In the genomic region with DNA sequence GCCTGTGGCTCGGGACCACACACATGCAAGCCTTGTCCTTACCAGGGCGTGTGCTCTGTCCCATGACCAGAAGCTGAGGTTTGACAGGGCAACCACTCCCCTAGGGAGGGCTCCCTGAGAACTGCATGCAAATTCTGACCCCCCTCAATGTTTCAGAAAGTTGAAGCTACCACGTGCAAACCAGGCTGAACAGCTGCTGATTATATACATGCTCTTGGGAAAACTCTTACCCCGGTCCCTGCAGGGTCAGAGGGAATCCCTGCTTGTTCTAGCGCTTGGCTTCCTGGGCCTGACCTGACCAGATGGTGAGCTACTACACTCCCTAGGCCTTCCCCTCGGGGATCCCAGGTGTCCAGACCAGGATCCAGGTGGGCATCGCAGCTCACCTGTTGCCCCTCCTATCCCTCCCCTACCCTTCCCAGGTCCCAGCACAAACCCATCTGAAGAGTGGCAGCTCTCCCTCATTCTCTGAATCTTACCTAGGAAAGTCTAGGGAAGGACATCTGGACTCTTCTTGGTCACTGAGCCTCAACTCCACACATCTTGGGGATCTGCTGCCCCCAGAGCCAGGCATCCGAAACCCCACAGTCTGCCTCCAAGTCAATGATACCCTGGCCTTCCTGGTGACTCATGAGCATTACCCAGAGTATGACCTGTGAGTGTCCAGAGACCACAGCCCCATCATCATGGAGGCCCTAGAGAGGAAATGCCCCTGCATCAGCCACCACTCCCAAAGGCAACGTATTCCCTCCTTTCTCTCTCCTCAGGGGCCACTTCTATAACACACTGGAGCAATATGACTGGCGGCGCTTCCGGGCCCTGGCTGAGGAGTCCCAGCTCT, we compare ENCODE assay signal across 1 cellular context.
A peak's percentile ranks its signal among the peaks of the same experiment; 100 is the strongest.
TF ChIP-seq lines count a peak whose summit lies in the region.

No MANE protein-coding gene starts in this region.

TF ChIP-seq in GM12878, 131 proteins besides CTCF, POLR2A, EP300 and RAD21 (continued from another document):
- TF ChIP-seq, protein P1, sequence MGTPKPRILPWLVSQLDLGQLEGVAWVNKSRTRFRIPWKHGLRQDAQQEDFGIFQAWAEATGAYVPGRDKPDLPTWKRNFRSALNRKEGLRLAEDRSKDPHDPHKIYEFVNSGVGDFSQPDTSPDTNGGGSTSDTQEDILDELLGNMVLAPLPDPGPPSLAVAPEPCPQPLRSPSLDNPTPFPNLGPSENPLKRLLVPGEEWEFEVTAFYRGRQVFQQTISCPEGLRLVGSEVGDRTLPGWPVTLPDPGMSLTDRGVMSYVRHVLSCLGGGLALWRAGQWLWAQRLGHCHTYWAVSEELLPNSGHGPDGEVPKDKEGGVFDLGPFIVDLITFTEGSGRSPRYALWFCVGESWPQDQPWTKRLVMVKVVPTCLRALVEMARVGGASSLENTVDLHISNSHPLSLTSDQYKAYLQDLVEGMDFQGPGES (IDR thresholded peaks at IDR 0.05), result no peak
- no peak for TF ChIP-seq ZNF384 (IDR thresholded peaks at IDR 0.05; ENCODE audit: borderline replicate concordance, low read depth, low read length)
- TF ChIP-seq SIN3A (IDR thresholded peaks at IDR 0.05; ENCODE audit: low read depth, low read length), result no peak
- TF ChIP-seq RBBP5 (conservative IDR thresholded peaks at IDR 0.05), result no peak
- no peak for TF ChIP-seq JUND (IDR thresholded peaks at IDR 0.05; ENCODE audit: low read depth, low read length)
- TF ChIP-seq CREB1 (IDR thresholded peaks at IDR 0.05; ENCODE audit: low read depth), result no peak
- TF ChIP-seq BHLHE40 (IDR thresholded peaks at IDR 0.05; ENCODE audit: borderline replicate concordance in 1 of 2, low read depth in 2 of 2, low read length in 1 of 2), result peak; percentile 73 to 76; a peak in 3 of 4 replicates
- no peak for TF ChIP-seq ZNF217 (IDR thresholded peaks at IDR 0.05)
- no peak for TF ChIP-seq POLR2AphosphoS5 (IDR thresholded peaks at IDR 0.05; ENCODE audit: low read length)
- TF ChIP-seq YY1 (IDR thresholded peaks at IDR 0.05; ENCODE audit: low read depth, low read length), result no peak
- TF ChIP-seq TCF12 (IDR thresholded peaks at IDR 0.05; ENCODE audit: low read depth, low read length), result 0 out of 2 replicates have a peak, but pooled peaks have one; percentile 22
- TF ChIP-seq MXI1 (IDR thresholded peaks at IDR 0.05; ENCODE audit: low read depth, low read length), result no peak
- TF ChIP-seq POU2F2 (IDR thresholded peaks at IDR 0.05; ENCODE audit: borderline replicate concordance, low read depth, low read length), result peak; percentile 86; the same call in 2 of the 3 replicates
- TF ChIP-seq, protein P2, sequence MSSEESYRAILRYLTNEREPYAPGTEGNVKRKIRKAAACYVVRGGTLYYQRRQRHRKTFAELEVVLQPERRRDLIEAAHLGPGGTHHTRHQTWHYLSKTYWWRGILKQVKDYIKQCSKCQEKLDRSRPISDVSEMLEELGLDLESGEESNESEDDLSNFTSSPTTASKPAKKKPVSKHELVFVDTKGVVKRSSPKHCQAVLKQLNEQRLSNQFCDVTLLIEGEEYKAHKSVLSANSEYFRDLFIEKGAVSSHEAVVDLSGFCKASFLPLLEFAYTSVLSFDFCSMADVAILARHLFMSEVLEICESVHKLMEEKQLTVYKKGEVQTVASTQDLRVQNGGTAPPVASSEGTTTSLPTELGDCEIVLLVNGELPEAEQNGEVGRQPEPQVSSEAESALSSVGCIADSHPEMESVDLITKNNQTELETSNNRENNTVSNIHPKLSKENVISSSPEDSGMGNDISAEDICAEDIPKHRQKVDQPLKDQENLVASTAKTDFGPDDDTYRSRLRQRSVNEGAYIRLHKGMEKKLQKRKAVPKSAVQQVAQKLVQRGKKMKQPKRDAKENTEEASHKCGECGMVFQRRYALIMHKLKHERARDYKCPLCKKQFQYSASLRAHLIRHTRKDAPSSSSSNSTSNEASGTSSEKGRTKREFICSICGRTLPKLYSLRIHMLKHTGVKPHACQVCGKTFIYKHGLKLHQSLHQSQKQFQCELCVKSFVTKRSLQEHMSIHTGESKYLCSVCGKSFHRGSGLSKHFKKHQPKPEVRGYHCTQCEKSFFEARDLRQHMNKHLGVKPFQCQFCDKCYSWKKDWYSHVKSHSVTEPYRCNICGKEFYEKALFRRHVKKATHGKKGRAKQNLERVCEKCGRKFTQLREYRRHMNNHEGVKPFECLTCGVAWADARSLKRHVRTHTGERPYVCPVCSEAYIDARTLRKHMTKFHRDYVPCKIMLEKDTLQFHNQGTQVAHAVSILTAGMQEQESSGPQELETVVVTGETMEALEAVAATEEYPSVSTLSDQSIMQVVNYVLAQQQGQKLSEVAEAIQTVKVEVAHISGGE (CRISPR knock-in tag; IDR thresholded peaks at IDR 0.05), result no peak
- TF ChIP-seq RB1 (IDR thresholded peaks at IDR 0.05; ENCODE audit: borderline replicate concordance), result no peak
- no peak for TF ChIP-seq SIX5 (IDR thresholded peaks at IDR 0.05; ENCODE audit: low read depth, low read length, severe bottlenecking)
- TF ChIP-seq BRCA1 (IDR thresholded peaks at IDR 0.05; ENCODE audit: low read depth, low read length), result no peak
- TF ChIP-seq BACH1 (IDR thresholded peaks at IDR 0.05; ENCODE audit: borderline replicate concordance), result no peak
- TF ChIP-seq ZBED1 (IDR thresholded peaks at IDR 0.05; ENCODE audit: borderline replicate concordance), result no peak
- TF ChIP-seq SUPT20H (IDR thresholded peaks at IDR 0.05; ENCODE audit: borderline replicate concordance, control insufficient read depth, low read depth, low read length), result no peak
- 0 out of 2 replicates have a peak, but pooled peaks have one; percentile 38 for TF ChIP-seq NBN (IDR thresholded peaks at IDR 0.05)
- TF ChIP-seq, protein P3, sequence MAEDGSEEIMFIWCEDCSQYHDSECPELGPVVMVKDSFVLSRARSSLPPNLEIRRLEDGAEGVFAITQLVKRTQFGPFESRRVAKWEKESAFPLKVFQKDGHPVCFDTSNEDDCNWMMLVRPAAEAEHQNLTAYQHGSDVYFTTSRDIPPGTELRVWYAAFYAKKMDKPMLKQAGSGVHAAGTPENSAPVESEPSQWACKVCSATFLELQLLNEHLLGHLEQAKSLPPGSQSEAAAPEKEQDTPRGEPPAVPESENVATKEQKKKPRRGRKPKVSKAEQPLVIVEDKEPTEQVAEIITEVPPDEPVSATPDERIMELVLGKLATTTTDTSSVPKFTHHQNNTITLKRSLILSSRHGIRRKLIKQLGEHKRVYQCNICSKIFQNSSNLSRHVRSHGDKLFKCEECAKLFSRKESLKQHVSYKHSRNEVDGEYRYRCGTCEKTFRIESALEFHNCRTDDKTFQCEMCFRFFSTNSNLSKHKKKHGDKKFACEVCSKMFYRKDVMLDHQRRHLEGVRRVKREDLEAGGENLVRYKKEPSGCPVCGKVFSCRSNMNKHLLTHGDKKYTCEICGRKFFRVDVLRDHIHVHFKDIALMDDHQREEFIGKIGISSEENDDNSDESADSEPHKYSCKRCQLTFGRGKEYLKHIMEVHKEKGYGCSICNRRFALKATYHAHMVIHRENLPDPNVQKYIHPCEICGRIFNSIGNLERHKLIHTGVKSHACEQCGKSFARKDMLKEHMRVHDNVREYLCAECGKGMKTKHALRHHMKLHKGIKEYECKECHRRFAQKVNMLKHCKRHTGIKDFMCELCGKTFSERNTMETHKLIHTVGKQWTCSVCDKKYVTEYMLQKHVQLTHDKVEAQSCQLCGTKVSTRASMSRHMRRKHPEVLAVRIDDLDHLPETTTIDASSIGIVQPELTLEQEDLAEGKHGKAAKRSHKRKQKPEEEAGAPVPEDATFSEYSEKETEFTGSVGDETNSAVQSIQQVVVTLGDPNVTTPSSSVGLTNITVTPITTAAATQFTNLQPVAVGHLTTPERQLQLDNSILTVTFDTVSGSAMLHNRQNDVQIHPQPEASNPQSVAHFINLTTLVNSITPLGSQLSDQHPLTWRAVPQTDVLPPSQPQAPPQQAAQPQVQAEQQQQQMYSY (CRISPR knock-in tag; IDR thresholded peaks at IDR 0.05), result no peak
- TF ChIP-seq ESRRA (IDR thresholded peaks at IDR 0.05; ENCODE audit: low read length), result no peak
- TF ChIP-seq, protein P4, sequence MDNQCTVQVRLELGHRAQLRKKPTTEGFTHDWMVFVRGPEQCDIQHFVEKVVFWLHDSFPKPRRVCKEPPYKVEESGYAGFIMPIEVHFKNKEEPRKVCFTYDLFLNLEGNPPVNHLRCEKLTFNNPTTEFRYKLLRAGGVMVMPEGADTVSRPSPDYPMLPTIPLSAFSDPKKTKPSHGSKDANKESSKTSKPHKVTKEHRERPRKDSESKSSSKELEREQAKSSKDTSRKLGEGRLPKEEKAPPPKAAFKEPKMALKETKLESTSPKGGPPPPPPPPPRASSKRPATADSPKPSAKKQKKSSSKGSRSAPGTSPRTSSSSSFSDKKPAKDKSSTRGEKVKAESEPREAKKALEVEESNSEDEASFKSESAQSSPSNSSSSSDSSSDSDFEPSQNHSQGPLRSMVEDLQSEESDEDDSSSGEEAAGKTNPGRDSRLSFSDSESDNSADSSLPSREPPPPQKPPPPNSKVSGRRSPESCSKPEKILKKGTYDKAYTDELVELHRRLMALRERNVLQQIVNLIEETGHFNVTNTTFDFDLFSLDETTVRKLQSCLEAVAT (IDR thresholded peaks at IDR 0.05), result no peak
- no peak for TF ChIP-seq ZNF592 (IDR thresholded peaks at IDR 0.05)
- TF ChIP-seq, protein P5, sequence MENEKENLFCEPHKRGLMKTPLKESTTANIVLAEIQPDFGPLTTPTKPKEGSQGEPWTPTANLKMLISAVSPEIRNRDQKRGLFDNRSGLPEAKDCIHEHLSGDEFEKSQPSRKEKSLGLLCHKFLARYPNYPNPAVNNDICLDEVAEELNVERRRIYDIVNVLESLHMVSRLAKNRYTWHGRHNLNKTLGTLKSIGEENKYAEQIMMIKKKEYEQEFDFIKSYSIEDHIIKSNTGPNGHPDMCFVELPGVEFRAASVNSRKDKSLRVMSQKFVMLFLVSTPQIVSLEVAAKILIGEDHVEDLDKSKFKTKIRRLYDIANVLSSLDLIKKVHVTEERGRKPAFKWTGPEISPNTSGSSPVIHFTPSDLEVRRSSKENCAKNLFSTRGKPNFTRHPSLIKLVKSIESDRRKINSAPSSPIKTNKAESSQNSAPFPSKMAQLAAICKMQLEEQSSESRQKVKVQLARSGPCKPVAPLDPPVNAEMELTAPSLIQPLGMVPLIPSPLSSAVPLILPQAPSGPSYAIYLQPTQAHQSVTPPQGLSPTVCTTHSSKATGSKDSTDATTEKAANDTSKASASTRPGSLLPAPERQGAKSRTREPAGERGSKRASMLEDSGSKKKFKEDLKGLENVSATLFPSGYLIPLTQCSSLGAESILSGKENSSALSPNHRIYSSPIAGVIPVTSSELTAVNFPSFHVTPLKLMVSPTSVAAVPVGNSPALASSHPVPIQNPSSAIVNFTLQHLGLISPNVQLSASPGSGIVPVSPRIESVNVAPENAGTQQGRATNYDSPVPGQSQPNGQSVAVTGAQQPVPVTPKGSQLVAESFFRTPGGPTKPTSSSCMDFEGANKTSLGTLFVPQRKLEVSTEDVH (IDR thresholded peaks at IDR 0.05; ENCODE audit: low read depth, partially characterized antibody), result no peak
- no peak for TF ChIP-seq EZH2 (IDR thresholded peaks at IDR 0.05; ENCODE audit: borderline replicate concordance, control insufficient read depth, low read depth, low read length)
- TF ChIP-seq MEF2B (IDR thresholded peaks at IDR 0.05; ENCODE audit: partially characterized antibody, poor library complexity, severe bottlenecking), result peak; percentile 84
- no peak for TF ChIP-seq EED (IDR thresholded peaks at IDR 0.05; ENCODE audit: low read depth)
- TF ChIP-seq CBX5 (IDR thresholded peaks at IDR 0.05; ENCODE audit: low read depth), result no peak
- no peak for TF ChIP-seq ZZZ3 (IDR thresholded peaks at IDR 0.05; ENCODE audit: control insufficient read depth, insufficient read length, low read depth)
- TF ChIP-seq PAX5 (IDR thresholded peaks at IDR 0.05; ENCODE audit: borderline replicate concordance, low read depth, low read length), result peak; percentile 65; the same call in 1 of the 2 replicates
- TF ChIP-seq, protein P6, sequence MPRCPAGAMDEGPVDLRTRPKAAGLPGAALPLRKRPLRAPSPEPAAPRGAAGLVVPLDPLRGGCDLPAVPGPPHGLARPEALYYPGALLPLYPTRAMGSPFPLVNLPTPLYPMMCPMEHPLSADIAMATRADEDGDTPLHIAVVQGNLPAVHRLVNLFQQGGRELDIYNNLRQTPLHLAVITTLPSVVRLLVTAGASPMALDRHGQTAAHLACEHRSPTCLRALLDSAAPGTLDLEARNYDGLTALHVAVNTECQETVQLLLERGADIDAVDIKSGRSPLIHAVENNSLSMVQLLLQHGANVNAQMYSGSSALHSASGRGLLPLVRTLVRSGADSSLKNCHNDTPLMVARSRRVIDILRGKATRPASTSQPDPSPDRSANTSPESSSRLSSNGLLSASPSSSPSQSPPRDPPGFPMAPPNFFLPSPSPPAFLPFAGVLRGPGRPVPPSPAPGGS (IDR thresholded peaks at IDR 0.05; ENCODE audit: borderline replicate concordance, insufficient read depth, low read depth, low read length, poor library complexity, severe bottlenecking), result no peak
- no peak for TF ChIP-seq NFIC (IDR thresholded peaks at IDR 0.05; ENCODE audit: low read depth, low read length)
